22 cellular contexts compared by ENCODE assay signal in the genomic region with DNA sequence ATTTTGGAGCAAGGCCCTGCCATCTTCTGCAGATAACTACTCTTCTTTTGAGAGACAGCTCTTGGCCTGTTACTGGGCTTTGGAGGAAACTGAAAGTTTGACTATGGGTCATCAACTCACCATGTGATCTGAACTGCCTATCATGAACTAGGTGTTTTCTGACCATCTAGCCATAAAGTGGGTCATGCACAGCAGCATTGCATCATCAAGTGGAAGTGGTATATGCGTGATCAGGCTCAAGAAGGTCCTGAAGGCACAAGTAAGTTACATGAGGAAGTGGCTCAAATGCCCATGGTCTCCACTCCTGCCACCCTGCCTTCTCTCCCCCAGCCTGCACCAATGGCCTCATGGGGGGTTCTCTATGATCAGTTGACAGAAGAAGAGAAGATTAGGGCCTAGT. TPM values are rescaled to one million over a fixed set of nuclear protein-coding genes. Genes with fewer than 3 reads are reported as not detected.
"Had no signal": no experiment of that assay in that cellular context is flagged by ENCODE, and none has a peak within 500 bp of the region (broad histone marks: within the 10 kb centered on the region; RNA-seq: fewer than 3 reads in every experiment).

No MANE protein-coding gene starts in this region.

RNA-seq across cellular contexts. Expression of gene RNASE9, which starts 9.9 kb away (rescaled TPM):
- total RNA-seq: kidney epithelial cell, left ventricle myocardium inferior, lower leg skin, lung, mesothelial cell of epicardium, mononuclear cell, natural killer cell, omental fat pad, ovary, progenitor cell of endocrine pancreas, pulmonary artery endothelial cell, renal cortical epithelial cell, right atrium auricular region, right lobe of liver, skeletal muscle tissue, smooth muscle cell, temporal lobe, tibial nerve, ureter, uterus had no signal
- polyA plus RNA-seq: lung, neural cell, ovary, smooth muscle cell had no signal

RNA-seq across cellular contexts. Expression of gene RNASE11, which starts 17.1 kb away (rescaled TPM):
- total RNA-seq: kidney epithelial cell, left ventricle myocardium inferior, lower leg skin, lung, mesothelial cell of epicardium, mononuclear cell, natural killer cell, omental fat pad, ovary, progenitor cell of endocrine pancreas, pulmonary artery endothelial cell, renal cortical epithelial cell, right atrium auricular region, right lobe of liver, skeletal muscle tissue, smooth muscle cell, temporal lobe, tibial nerve, ureter, uterus had no signal
- polyA plus RNA-seq: lung, neural cell, smooth muscle cell had no signal

RNA-seq across cellular contexts. Expression of gene RNASE12, which starts 20.4 kb away (rescaled TPM):
- total RNA-seq: kidney epithelial cell, left ventricle myocardium inferior, lower leg skin, lung, mesothelial cell of epicardium, mononuclear cell, natural killer cell, omental fat pad, ovary, progenitor cell of endocrine pancreas, pulmonary artery endothelial cell, renal cortical epithelial cell, right atrium auricular region, right lobe of liver, skeletal muscle tissue, smooth muscle cell, temporal lobe, tibial nerve, ureter, uterus had no signal
- polyA plus RNA-seq: lung, neural cell, ovary, smooth muscle cell, thymus had no signal
